In the genomic region with DNA sequence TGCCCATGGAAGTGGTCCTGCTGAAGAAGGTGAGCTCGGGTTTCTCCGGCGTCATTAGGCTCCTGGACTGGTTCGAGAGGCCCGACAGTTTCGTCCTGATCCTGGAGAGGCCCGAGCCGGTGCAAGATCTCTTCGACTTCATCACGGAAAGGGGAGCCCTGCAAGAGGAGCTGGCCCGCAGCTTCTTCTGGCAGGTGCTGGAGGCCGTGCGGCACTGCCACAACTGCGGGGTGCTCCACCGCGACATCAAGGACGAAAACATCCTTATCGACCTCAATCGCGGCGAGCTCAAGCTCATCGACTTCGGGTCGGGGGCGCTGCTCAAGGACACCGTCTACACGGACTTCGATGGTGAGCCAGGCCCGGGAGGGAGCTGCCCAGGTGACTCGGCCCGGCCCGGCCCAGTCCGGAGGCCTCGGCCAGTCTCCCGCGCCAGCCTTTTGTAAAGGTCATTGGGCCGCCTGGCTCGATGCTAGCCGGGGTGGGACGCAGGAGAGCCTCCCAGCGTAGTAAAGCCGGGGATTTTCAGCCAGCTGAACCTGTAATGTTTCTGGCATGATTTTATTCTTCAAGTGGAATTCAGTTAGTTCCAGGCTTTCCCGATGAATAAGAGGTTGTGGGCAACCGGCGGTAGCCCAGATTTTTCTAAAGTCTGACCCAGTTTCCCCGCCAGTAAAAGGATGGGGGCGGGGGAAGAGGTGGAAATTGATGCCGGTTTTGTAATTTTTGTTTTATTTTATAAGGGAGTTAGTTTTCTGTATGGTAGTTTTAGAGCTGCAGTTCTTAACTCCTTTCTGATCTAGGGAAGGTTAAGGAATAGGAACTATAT, we compare ENCODE assay signal across 1 cellular context.
TF ChIP-seq lines count a peak whose summit lies in the region.

No MANE protein-coding gene starts in this region.

TF ChIP-seq in HCT116, 20 proteins besides CTCF, POLR2A, EP300 and RAD21 (continued from another document):
- TF ChIP-seq, protein P1, sequence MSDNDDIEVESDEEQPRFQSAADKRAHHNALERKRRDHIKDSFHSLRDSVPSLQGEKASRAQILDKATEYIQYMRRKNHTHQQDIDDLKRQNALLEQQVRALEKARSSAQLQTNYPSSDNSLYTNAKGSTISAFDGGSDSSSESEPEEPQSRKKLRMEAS (IDR thresholded peaks at IDR 0.05), result no peak
- no peak for TF ChIP-seq SP1 (IDR thresholded peaks at IDR 0.05; ENCODE audit: low read depth)
- no peak for TF ChIP-seq EGR1 (IDR thresholded peaks at IDR 0.05; ENCODE audit: low read depth)
- no peak for TF ChIP-seq JUND (IDR thresholded peaks at IDR 0.05)
- TF ChIP-seq FOSL1 (IDR thresholded peaks at IDR 0.05; ENCODE audit: low read depth), result no peak
- TF ChIP-seq CBX3 (IDR thresholded peaks at IDR 0.05; ENCODE audit: low read depth), result no peak
- TF ChIP-seq, protein P2, sequence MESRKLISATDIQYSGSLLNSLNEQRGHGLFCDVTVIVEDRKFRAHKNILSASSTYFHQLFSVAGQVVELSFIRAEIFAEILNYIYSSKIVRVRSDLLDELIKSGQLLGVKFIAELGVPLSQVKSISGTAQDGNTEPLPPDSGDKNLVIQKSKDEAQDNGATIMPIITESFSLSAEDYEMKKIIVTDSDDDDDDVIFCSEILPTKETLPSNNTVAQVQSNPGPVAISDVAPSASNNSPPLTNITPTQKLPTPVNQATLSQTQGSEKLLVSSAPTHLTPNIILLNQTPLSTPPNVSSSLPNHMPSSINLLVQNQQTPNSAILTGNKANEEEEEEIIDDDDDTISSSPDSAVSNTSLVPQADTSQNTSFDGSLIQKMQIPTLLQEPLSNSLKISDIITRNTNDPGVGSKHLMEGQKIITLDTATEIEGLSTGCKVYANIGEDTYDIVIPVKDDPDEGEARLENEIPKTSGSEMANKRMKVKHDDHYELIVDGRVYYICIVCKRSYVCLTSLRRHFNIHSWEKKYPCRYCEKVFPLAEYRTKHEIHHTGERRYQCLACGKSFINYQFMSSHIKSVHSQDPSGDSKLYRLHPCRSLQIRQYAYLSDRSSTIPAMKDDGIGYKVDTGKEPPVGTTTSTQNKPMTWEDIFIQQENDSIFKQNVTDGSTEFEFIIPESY (IDR thresholded peaks at IDR 0.05; ENCODE audit: extremely low read depth, insufficient replicate concordance, low read length), result no peak
- no peak for TF ChIP-seq POLR2AphosphoS5 (IDR thresholded peaks at IDR 0.05; ENCODE audit: low read depth, low read length)
